ENCODE assay signal across 15 cellular contexts in genomic region chr5:136064510-136064909, GRCh38. TPM values are rescaled to one million over a fixed set of nuclear protein-coding genes. Genes with fewer than 3 reads are reported as not detected.
A peak's percentile ranks its signal among the peaks of the same experiment; 100 is the strongest.
DNase-seq lines count a peak whose midpoint lies in the region; ATAC-seq, FAIRE-seq and TF ChIP-seq lines count a peak whose summit lies in the region.
"Had no signal": no experiment of that assay in that cellular context is flagged by ENCODE, and none has a peak within 500 bp of the region (broad histone marks: within the 10 kb centered on the region; RNA-seq: fewer than 3 reads in every experiment).

No MANE protein-coding gene starts in this region.

- intact Hi-C loops in mucosa of descending colon (cut with DNase I, micrococcal nuclease) = loop anchor here (5.0 to 10.0 kb wide), 4 partner anchors 117 to 180 kb away; no protein-coding TSS in a partner anchor
- intact Hi-C loops in dorsolateral prefrontal cortex (cut with DNase I) = no loop called here

- H3K4me1 ChIP-seq in mucosa of descending colon (ENCODE audit: low read depth) (no peaks in the 10 kb centered on the region), HAP-1 (no peaks in the 10 kb centered on the region)
- H3K4me1 ChIP-seq: pancreas, Peyer's patch had no signal

- peak; percentile 36 for ATAC-seq in mucosa of descending colon
- ATAC-seq: stimulated activated naive CD8-positive, alpha-beta T cell treated with anti-CD3 and anti-CD28 coated beads, Interleukin-15, amount 100 ng/mL, for 72 hours had no signal

- in situ Hi-C loops in HAP-1 (cut with MboI; ENCODE audit: low sequenced_read_pairs) = no loop called here

- H3K27ac ChIP-seq in dorsolateral prefrontal cortex = no peak overlapping the region
- H3K27ac ChIP-seq: pancreas, Peyer's patch had no signal

- H3K4me3 ChIP-seq in choroid plexus epithelial cell (ENCODE audit: low read depth, low read length) (no peak overlapping the region), mucosa of descending colon (no peak overlapping the region), dorsolateral prefrontal cortex (no peak overlapping the region), HAP-1 (no peak overlapping the region)
- H3K4me3 ChIP-seq: pancreas, Peyer's patch had no signal

- H3K9me3 ChIP-seq in mucosa of descending colon = no peaks in the 10 kb centered on the region
- H3K9me3 ChIP-seq in HAP-1 = no peaks in the 10 kb centered on the region
- H3K9me3 ChIP-seq: pancreas, Peyer's patch had no signal

- TF ChIP-seq CTCF in D721Med (IDR thresholded peaks at IDR 0.05; ENCODE audit: insufficient read depth, missing control alignments) (peak; percentile 34), choroid plexus epithelial cell (conservative IDR thresholded peaks at IDR 0.05; ENCODE audit: low read depth, low read length) (peak; percentile 45), mucosa of descending colon (IDR thresholded peaks at IDR 0.05) (no peak), dorsolateral prefrontal cortex (IDR thresholded peaks at IDR 0.05 in 54 of 56, conservative IDR thresholded peaks at IDR 0.05 in 2 of 56; ENCODE audit: low read depth in 1 of 56, partially characterized antibody in 56 of 56) (no peak)

- H3K27me3 ChIP-seq in dorsolateral prefrontal cortex = peaks cover 0 to under 1% (median 0%) of the 10 kb centered on the region in 45 donors
- H3K27me3 ChIP-seq in HAP-1 (ENCODE audit: low read depth) = no peaks in the 10 kb centered on the region
- H3K27me3 ChIP-seq: pancreas, Peyer's patch had no signal

- H3K36me3 ChIP-seq in mucosa of descending colon (ENCODE audit: low read depth) (no peaks in the 10 kb centered on the region), HAP-1 (replicated peaks) (no peaks in the 10 kb centered on the region)
- H3K36me3 ChIP-seq: pancreas had no signal

- FAIRE-seq in D721Med (lab: Jason Lieb, UNC) = no peak
- FAIRE-seq: pancreas had no signal

- DNase-seq in D721Med (ENCODE audit: insufficient read length, low spot score) (no peak), LHCN-M2 (ENCODE audit: low read depth) (peak; percentile 19), choroid plexus epithelial cell (ENCODE audit: low read depth) (no peak), mucosa of descending colon (peak in 1 of 3 donors; percentile 33), iPS-NIHi7 (ENCODE audit: extremely low spot score) (no peak), SIG-M5 treated with dmso at 0.1 percent for 504 hours (lab: John Stamatoyannopoulos, UW; ENCODE audit: unreplicated experiment) (no peak), dorsolateral prefrontal cortex (no peak), HAP-1 (ENCODE audit: low spot score in 2 of 2) (no peak)
- DNase-seq: caudate nucleus; DMS79; NCI-H187; pancreas; Peyer's patch; stimulated activated CD4-positive, alpha-beta T cell treated with anti-CD3 and anti-CD28 coated beads, Interleukin-4, amount 100 ng/mL, for 24 hours; stimulated activated naive CD8-positive, alpha-beta T cell treated with anti-CD3 and anti-CD28 coated beads, Interleukin-15, amount 100 ng/mL, for 72 hours had no signal

RNA-seq across cellular contexts. Expression of gene TGFBI, which starts 35.7 kb away (rescaled TPM):
- total RNA-seq in LHCN-M2 (2014; rRNA removed) (2,144 and 3,512 TPM in 2 replicates), mucosa of descending colon (10 to 100 TPM; 26.8 to 77.1 (median 47.0) TPM), dorsolateral prefrontal cortex (10 to 100 TPM in 24 of 120 experiments, 1 to 10 TPM in 96; 1.4 to 68.6 (median 6.2) TPM)
- 1,513 TPM for polyA plus RNA-seq in LHCN-M2 (2012)

Comparison
In these comparisons a context has a peak if more than half of its experiments do, and no peak if none do; other contexts are left out.
1. CTCF ChIP-seq: peak in D721Med (single experiment) and choroid plexus epithelial cell (single experiment); none in mucosa of descending colon (single experiment) and dorsolateral prefrontal cortex (0 of 56).
2. RNA of gene TGFBI, which starts 35.7 kb away (total RNA-seq): 2,144 to 3,512 TPM in LHCN-M2; 26.8 to 77.1 TPM in mucosa of descending colon and 1.4 to 68.6 TPM in dorsolateral prefrontal cortex; every median in the first group is over 10 times any median in the second.
3. intact Hi-C loops: an anchor here in mucosa of descending colon (5.0 to 10.0 kb wide); none called in dorsolateral prefrontal cortex.